In genomic region chr3:139676634-139677197, GRCh38 we compare ENCODE assay signal across 9 cellular contexts. TPM values are rescaled to one million over a fixed set of nuclear protein-coding genes. Genes with fewer than 3 reads are reported as not detected.
DNase-seq lines count a peak whose midpoint lies in the region; ATAC-seq and TF ChIP-seq lines count a peak whose summit lies in the region.
"Had no signal": no experiment of that assay in that cellular context is flagged by ENCODE, and none has a peak within 500 bp of the region (broad histone marks: within the 10 kb centered on the region; RNA-seq: fewer than 3 reads in every experiment).

No MANE protein-coding gene starts in this region.

- H3K9me3 ChIP-seq in CD8-positive, alpha-beta memory T cell (ENCODE audit: low read length) = no peaks in the 10 kb centered on the region
- H3K9me3 ChIP-seq in duodenal mucosa (ENCODE audit: control insufficient read depth in 1 of 2, low read length in 2 of 2) (no peaks in the 10 kb centered on the region), ovary (no peaks in the 10 kb centered on the region), mucosa of descending colon (no peaks in the 10 kb centered on the region)

- H3K4me1 Mint-ChIP-seq in CD8-positive, alpha-beta memory T cell = peaks cover 7 to 13% (median 10%) of the 10 kb centered on the region in 3 donors

- H3K9me3 Mint-ChIP-seq in CD8-positive, alpha-beta memory T cell = no peaks in the 10 kb centered on the region

- WGBS in ovary, 3 donors = 79 to 86% (median 82%) methylated on average over 5 of the region's 5 CpGs

- no peaks in the 10 kb centered on the region for H3K27me3 ChIP-seq in CD8-positive, alpha-beta memory T cell (ENCODE audit: insufficient read depth, low read length, poor library complexity, severe bottlenecking)
- H3K27me3 ChIP-seq in duodenal mucosa (ENCODE audit: control insufficient read depth in 1 of 2, insufficient read depth in 2 of 2, low read length in 2 of 2) (no peaks in the 10 kb centered on the region), ovary (no peaks in the 10 kb centered on the region)

- TF ChIP-seq CTCF in ovary (IDR thresholded peaks at IDR 0.05) = no peak
- no peak for TF ChIP-seq CTCF in mucosa of descending colon (IDR thresholded peaks at IDR 0.05)

- H3K36me3 ChIP-seq in CD8-positive, alpha-beta memory T cell (ENCODE audit: insufficient read depth, low read length) = no peaks in the 10 kb centered on the region
- no peaks in the 10 kb centered on the region for H3K36me3 ChIP-seq in duodenal mucosa (ENCODE audit: control insufficient read depth in 1 of 2, insufficient read depth in 2 of 2, low read length in 2 of 2)
- H3K36me3 ChIP-seq in ovary = no peaks in the 10 kb centered on the region
- no peaks in the 10 kb centered on the region for H3K36me3 ChIP-seq in mucosa of descending colon (ENCODE audit: low read depth)

- peak overlapping the region; percentile 82 for H3K4me3 ChIP-seq in CD8-positive, alpha-beta memory T cell (ENCODE audit: low read length)
- H3K4me3 ChIP-seq in duodenal mucosa (ENCODE audit: low read depth in 1 of 2, low read length in 2 of 2) (peak overlapping the region; percentile 89), ovary (peak overlapping the region; percentile 84), mucosa of descending colon (no peak overlapping the region)

- no peak overlapping the region for H3K27ac ChIP-seq in CD8-positive, alpha-beta memory T cell (ENCODE audit: low read depth, low read length)
- H3K27ac ChIP-seq in duodenal mucosa (ENCODE audit: low read depth, low read length) (no peak overlapping the region), ovary (no peak overlapping the region)

- ATAC-seq in mucosa of descending colon = no peak

- CTCF ChIA-PET in CD8-positive, alpha-beta memory T cell (lab: Charles Lee) = no interaction called here

- intact Hi-C loops in ovary (cut with DNase I) (loop anchor here in 2 of 4 donors (5.0 to 10.0 kb wide), 2 partner anchors 122 to 1416 kb away; no protein-coding TSS in a partner anchor), mucosa of descending colon (cut with DNase I, micrococcal nuclease) (no loop called here)

- H3K4me3 Mint-ChIP-seq in CD8-positive, alpha-beta memory T cell = peak overlapping the region; percentile 64 to 88 (median 79)

- H3K36me3 Mint-ChIP-seq in CD8-positive, alpha-beta memory T cell = no peaks in the 10 kb centered on the region

- TF ChIP-seq EP300 in ovary (IDR thresholded peaks at IDR 0.05) = no peak

- POLR2A ChIA-PET in CD8-positive, alpha-beta memory T cell (lab: Charles Lee) = no interaction called here

- peak overlapping the region in 1 of 8 donors; percentile 88 for H3K27ac Mint-ChIP-seq in CD8-positive, alpha-beta memory T cell

- peak overlapping the region; percentile 61 to 79 for H3K9ac ChIP-seq in duodenal mucosa (ENCODE audit: low read depth in 1 of 2, low read length in 2 of 2)

- DNase-seq in CD8-positive, alpha-beta memory T cell = no peak
- DNase-seq in MV-4-11 (lab: John Stamatoyannopoulos, UW) = peak; percentile 46
- DNase-seq in ovary = no peak
- DNase-seq in mucosa of descending colon = no peak
- no peak for DNase-seq in NCI-H187 (lab: John Stamatoyannopoulos, UW)
- DNase-seq in stimulated activated CD8-positive, alpha-beta memory T cell treated with anti-CD3 and anti-CD28 coated beads, Interleukin-4, amount 100 ng/mL, for 48 hours = no peak
- no peak for DNase-seq in amniotic stem cell (lab: John Stamatoyannopoulos, UW)
- DNase-seq: T1000 had no signal

- H3K27me3 Mint-ChIP-seq in CD8-positive, alpha-beta memory T cell = peaks cover 8 to 21% of the 10 kb centered on the region in 2 donors

- peaks cover 4% of the 10 kb centered on the region for H3K4me1 ChIP-seq in CD8-positive, alpha-beta memory T cell (ENCODE audit: insufficient read depth, low read length)
- H3K4me1 ChIP-seq in duodenal mucosa (ENCODE audit: control insufficient read depth in 1 of 2, insufficient read depth in 2 of 2, low read length in 2 of 2) (peaks cover 7 to 15% of the 10 kb centered on the region in 2 donors), ovary (ENCODE audit: insufficient read depth) (peaks cover 2% of the 10 kb centered on the region), mucosa of descending colon (ENCODE audit: low read depth) (peaks cover 6% of the 10 kb centered on the region)

- TF ChIP-seq POLR2A in ovary (IDR thresholded peaks at IDR 0.05) = no peak

RNA-seq across cellular contexts. Expression of gene NMNAT3, which starts 1.1 kb away (rescaled TPM):
- 1 to 10 TPM; 1.9 to 2.1 TPM for total RNA-seq in CD8-positive, alpha-beta memory T cell
- polyA plus RNA-seq in CD8-positive, alpha-beta memory T cell = 2.6 TPM
- total RNA-seq in ovary (10 to 100 TPM; 19.0 to 31.2 (median 23.6) TPM), mucosa of descending colon (10 to 100 TPM in 2 of 3 donors, 1 to 10 TPM in 1; 7.9 to 11.9 (median 10.7) TPM)
- 10 to 100 TPM; 15.8 to 21.1 TPM for polyA plus RNA-seq in ovary
